Comparison of ENCODE assay signal across 1 cellular context in genomic region chr12:118102609-118103008, GRCh38.
TF ChIP-seq lines count a peak whose summit lies in the region.

No MANE protein-coding gene starts in this region.

TF ChIP-seq in K562, 482 proteins besides CTCF, POLR2A, EP300 and RAD21:
- TF ChIP-seq ZKSCAN1 (IDR thresholded peaks at IDR 0.05; ENCODE audit: low read depth, low read length) = peak; percentile 91
- TF ChIP-seq, protein P1, sequence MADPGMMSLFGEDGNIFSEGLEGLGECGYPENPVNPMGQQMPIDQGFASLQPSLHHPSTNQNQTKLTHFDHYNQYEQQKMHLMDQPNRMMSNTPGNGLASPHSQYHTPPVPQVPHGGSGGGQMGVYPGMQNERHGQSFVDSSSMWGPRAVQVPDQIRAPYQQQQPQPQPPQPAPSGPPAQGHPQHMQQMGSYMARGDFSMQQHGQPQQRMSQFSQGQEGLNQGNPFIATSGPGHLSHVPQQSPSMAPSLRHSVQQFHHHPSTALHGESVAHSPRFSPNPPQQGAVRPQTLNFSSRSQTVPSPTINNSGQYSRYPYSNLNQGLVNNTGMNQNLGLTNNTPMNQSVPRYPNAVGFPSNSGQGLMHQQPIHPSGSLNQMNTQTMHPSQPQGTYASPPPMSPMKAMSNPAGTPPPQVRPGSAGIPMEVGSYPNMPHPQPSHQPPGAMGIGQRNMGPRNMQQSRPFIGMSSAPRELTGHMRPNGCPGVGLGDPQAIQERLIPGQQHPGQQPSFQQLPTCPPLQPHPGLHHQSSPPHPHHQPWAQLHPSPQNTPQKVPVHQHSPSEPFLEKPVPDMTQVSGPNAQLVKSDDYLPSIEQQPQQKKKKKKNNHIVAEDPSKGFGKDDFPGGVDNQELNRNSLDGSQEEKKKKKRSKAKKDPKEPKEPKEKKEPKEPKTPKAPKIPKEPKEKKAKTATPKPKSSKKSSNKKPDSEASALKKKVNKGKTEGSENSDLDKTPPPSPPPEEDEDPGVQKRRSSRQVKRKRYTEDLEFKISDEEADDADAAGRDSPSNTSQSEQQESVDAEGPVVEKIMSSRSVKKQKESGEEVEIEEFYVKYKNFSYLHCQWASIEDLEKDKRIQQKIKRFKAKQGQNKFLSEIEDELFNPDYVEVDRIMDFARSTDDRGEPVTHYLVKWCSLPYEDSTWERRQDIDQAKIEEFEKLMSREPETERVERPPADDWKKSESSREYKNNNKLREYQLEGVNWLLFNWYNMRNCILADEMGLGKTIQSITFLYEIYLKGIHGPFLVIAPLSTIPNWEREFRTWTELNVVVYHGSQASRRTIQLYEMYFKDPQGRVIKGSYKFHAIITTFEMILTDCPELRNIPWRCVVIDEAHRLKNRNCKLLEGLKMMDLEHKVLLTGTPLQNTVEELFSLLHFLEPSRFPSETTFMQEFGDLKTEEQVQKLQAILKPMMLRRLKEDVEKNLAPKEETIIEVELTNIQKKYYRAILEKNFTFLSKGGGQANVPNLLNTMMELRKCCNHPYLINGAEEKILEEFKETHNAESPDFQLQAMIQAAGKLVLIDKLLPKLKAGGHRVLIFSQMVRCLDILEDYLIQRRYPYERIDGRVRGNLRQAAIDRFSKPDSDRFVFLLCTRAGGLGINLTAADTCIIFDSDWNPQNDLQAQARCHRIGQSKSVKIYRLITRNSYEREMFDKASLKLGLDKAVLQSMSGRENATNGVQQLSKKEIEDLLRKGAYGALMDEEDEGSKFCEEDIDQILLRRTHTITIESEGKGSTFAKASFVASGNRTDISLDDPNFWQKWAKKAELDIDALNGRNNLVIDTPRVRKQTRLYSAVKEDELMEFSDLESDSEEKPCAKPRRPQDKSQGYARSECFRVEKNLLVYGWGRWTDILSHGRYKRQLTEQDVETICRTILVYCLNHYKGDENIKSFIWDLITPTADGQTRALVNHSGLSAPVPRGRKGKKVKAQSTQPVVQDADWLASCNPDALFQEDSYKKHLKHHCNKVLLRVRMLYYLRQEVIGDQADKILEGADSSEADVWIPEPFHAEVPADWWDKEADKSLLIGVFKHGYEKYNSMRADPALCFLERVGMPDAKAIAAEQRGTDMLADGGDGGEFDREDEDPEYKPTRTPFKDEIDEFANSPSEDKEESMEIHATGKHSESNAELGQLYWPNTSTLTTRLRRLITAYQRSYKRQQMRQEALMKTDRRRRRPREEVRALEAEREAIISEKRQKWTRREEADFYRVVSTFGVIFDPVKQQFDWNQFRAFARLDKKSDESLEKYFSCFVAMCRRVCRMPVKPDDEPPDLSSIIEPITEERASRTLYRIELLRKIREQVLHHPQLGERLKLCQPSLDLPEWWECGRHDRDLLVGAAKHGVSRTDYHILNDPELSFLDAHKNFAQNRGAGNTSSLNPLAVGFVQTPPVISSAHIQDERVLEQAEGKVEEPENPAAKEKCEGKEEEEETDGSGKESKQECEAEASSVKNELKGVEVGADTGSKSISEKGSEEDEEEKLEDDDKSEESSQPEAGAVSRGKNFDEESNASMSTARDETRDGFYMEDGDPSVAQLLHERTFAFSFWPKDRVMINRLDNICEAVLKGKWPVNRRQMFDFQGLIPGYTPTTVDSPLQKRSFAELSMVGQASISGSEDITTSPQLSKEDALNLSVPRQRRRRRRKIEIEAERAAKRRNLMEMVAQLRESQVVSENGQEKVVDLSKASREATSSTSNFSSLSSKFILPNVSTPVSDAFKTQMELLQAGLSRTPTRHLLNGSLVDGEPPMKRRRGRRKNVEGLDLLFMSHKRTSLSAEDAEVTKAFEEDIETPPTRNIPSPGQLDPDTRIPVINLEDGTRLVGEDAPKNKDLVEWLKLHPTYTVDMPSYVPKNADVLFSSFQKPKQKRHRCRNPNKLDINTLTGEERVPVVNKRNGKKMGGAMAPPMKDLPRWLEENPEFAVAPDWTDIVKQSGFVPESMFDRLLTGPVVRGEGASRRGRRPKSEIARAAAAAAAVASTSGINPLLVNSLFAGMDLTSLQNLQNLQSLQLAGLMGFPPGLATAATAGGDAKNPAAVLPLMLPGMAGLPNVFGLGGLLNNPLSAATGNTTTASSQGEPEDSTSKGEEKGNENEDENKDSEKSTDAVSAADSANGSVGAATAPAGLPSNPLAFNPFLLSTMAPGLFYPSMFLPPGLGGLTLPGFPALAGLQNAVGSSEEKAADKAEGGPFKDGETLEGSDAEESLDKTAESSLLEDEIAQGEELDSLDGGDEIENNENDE (IDR thresholded peaks at IDR 0.05; ENCODE audit: low read depth, low read length) = no peak
